1 cellular context compared by ENCODE assay signal in the genomic region with DNA sequence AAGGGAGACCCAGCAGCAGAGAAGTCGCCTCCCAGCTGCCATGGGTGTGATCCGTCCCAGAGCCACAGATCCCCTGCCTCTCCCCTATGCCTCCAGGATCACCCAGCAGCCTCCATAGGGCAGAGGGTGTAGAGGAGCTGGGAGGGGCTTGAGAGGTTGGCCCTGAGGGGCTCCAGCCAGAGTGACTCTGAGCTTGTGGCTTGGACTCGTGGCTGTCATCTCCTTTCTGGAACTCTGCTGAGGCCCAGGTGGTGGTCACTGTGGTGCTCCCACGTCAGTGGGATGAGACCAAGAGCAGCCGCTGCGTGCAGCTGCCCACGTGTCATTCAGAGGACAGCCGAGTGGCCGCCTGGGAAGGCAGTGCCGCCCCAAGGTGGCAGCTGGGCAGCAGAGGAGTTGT.
TF ChIP-seq lines count a peak whose summit lies in the region.

No MANE protein-coding gene starts in this region.

TF ChIP-seq in neural cell, 6 proteins besides CTCF, POLR2A, EP300 and RAD21:
- no peak for TF ChIP-seq POLR2AphosphoS5 (IDR thresholded peaks at IDR 0.05)
- TF ChIP-seq MXI1 (conservative IDR thresholded peaks at IDR 0.05; ENCODE audit: poor library complexity, severe bottlenecking), result no peak
- TF ChIP-seq, protein P1, sequence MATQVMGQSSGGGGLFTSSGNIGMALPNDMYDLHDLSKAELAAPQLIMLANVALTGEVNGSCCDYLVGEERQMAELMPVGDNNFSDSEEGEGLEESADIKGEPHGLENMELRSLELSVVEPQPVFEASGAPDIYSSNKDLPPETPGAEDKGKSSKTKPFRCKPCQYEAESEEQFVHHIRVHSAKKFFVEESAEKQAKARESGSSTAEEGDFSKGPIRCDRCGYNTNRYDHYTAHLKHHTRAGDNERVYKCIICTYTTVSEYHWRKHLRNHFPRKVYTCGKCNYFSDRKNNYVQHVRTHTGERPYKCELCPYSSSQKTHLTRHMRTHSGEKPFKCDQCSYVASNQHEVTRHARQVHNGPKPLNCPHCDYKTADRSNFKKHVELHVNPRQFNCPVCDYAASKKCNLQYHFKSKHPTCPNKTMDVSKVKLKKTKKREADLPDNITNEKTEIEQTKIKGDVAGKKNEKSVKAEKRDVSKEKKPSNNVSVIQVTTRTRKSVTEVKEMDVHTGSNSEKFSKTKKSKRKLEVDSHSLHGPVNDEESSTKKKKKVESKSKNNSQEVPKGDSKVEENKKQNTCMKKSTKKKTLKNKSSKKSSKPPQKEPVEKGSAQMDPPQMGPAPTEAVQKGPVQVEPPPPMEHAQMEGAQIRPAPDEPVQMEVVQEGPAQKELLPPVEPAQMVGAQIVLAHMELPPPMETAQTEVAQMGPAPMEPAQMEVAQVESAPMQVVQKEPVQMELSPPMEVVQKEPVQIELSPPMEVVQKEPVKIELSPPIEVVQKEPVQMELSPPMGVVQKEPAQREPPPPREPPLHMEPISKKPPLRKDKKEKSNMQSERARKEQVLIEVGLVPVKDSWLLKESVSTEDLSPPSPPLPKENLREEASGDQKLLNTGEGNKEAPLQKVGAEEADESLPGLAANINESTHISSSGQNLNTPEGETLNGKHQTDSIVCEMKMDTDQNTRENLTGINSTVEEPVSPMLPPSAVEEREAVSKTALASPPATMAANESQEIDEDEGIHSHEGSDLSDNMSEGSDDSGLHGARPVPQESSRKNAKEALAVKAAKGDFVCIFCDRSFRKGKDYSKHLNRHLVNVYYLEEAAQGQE (IDR thresholded peaks at IDR 0.05; ENCODE audit: borderline replicate concordance), result no peak
- no peak for TF ChIP-seq TAF1 (IDR thresholded peaks at IDR 0.05; ENCODE audit: low read depth)
- TF ChIP-seq SMC3 (conservative IDR thresholded peaks at IDR 0.05; ENCODE audit: poor library complexity), result no peak
